Comparison of ENCODE assay signal across 8 cellular contexts in the genomic region with DNA sequence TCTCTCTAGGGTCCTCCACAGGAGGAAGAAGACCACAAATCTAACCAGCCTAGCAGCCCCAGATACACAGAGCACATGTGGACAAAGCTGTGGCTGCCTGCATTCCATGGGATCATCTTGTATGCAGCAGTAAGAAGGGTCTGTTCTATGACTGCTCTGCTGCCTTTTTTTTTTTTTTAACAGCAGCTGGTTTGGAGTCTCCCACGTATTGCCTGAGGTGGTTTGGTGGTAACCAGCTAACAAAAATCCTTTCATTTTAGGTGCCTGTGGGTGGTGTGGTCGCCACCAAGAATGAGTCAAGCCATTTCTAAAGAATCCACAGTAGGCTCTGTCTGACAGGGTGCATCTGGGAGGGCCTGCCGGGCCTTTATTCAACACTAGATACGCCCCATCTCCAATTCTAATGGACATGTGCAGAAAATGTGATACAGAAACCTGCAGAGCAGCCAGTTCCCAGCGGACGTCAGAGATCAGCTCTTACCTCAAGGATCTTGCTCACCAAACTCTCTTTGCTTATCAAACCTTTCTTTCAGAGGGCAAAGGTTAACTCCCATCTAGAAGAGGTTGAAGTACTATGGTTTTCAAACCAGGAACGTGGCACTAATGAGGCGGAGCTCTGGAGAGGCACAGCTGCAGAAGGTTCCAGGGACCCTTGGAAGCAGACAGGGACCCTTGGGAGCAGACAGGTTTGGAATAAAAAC. TPM values are rescaled to one million over a fixed set of nuclear protein-coding genes. Genes with fewer than 3 reads are reported as not detected.
DNase-seq lines count a peak whose midpoint lies in the region; ATAC-seq and TF ChIP-seq lines count a peak whose summit lies in the region.

No MANE protein-coding gene starts in this region.

- no peak overlapping the region for H3K4me3 ChIP-seq in AG10803 (ENCODE audit: low read length)
- H3K4me3 ChIP-seq in sigmoid colon: no peak overlapping the region

- TF ChIP-seq POLR2A in sigmoid colon (IDR thresholded peaks at IDR 0.05): no peak

- H3K27ac ChIP-seq in sigmoid colon: no peak overlapping the region

- no peaks in the 10 kb centered on the region for H3K27me3 ChIP-seq in sigmoid colon

- peaks cover 37% of the 10 kb centered on the region for H3K27me3 Mint-ChIP-seq in activated naive CD4-positive, alpha-beta T cell treated with anti-CD3 and anti-CD28 coated beads, Interleukin-2, amount 10 ng/mL, durations not matched to agents 7 days and 5 days

- TF ChIP-seq CTCF in AG10803 (conservative IDR thresholded peaks at IDR 0.05; ENCODE audit: low read length): no peak
- no peak for TF ChIP-seq CTCF in sigmoid colon (IDR thresholded peaks at IDR 0.05)

- CTCF ChIA-PET in activated naive CD4-positive, alpha-beta T cell treated with anti-CD3 and anti-CD28 coated beads, Interleukin-2, amount 10 ng/mL, durations not matched to agents 7 days and 5 days (lab: Charles Lee): interaction anchor here (0.6 kb wide), 1 partner anchor 193 kb away, joined by 3 read pairs; no protein-coding TSS in a partner anchor

- no peaks in the 10 kb centered on the region for H3K4me1 ChIP-seq in sigmoid colon

- H3K9me3 Mint-ChIP-seq in activated naive CD4-positive, alpha-beta T cell treated with anti-CD3 and anti-CD28 coated beads, Interleukin-2, amount 10 ng/mL, durations not matched to agents 7 days and 5 days: no peaks in the 10 kb centered on the region

- no peak overlapping the region for H3K4me3 Mint-ChIP-seq in activated naive CD4-positive, alpha-beta T cell treated with anti-CD3 and anti-CD28 coated beads, Interleukin-2, amount 10 ng/mL, durations not matched to agents 7 days and 5 days

- 65 to 72% methylated on average over 8 of the region's 8 CpGs for WGBS in sigmoid colon, 2 donors

- no peak for ATAC-seq in HG03460 (IDR thresholded peaks at IDR 0.05; ENCODE audit: unreplicated experiment)

- no peaks in the 10 kb centered on the region for H3K36me3 ChIP-seq in sigmoid colon

- no peak overlapping the region for H3K27ac Mint-ChIP-seq in activated naive CD4-positive, alpha-beta T cell treated with anti-CD3 and anti-CD28 coated beads, Interleukin-2, amount 10 ng/mL, durations not matched to agents 7 days and 5 days

- H3K36me3 Mint-ChIP-seq in activated naive CD4-positive, alpha-beta T cell treated with anti-CD3 and anti-CD28 coated beads, Interleukin-2, amount 10 ng/mL, durations not matched to agents 7 days and 5 days: no peaks in the 10 kb centered on the region

- intact Hi-C loops in sigmoid colon (cut with DNase I): no loop called here

- H3K4me1 Mint-ChIP-seq in activated naive CD4-positive, alpha-beta T cell treated with anti-CD3 and anti-CD28 coated beads, Interleukin-2, amount 10 ng/mL, durations not matched to agents 7 days and 5 days: peaks cover 5% of the 10 kb centered on the region

- TF ChIP-seq EP300 in sigmoid colon (IDR thresholded peaks at IDR 0.05): no peak

- no peaks in the 10 kb centered on the region for H3K9me3 ChIP-seq in sigmoid colon

- peak; percentile 93 for DNase-seq in AG10803 (ENCODE audit: low read depth)
- DNase-seq in LHCN-M2 (ENCODE audit: low read depth): peak; percentile 64
- DNase-seq in activated naive CD4-positive, alpha-beta T cell treated with anti-CD3 and anti-CD28 coated beads, Interleukin-2, amount 10 ng/mL, durations not matched to agents 7 days and 5 days: peak; percentile 60
- peak; percentile 84 for DNase-seq in non-pigmented ciliary epithelial cell (ENCODE audit: low read depth)
- DNase-seq in T-helper 9 cell: no peak
- DNase-seq in sigmoid colon: no peak
- DNase-seq in NCI-H2227 treated with DMSO at 0.1 percent for 48 hours (lab: John Stamatoyannopoulos, UW): no peak

RNA-seq across cellular contexts. Expression of a gene that starts 32.0 kb away (rescaled TPM):
- total RNA-seq in LHCN-M2 (2014; rRNA removed): 0.11 TPM in 1 of 2 replicates, not detected in the other
- polyA plus RNA-seq in LHCN-M2 (2012): not detected
- total RNA-seq in sigmoid colon: under 1 TPM in 2 of 4 donors, not detected in 2; 0.33 to 0.36 TPM
- under 1 TPM in 1 of 3 donors, not detected in 2; 0.69 TPM for polyA plus RNA-seq in sigmoid colon

RNA-seq across cellular contexts. Expression of a gene that starts 33.8 kb away (rescaled TPM):
- total RNA-seq in LHCN-M2 (2014; rRNA removed) (462 and 481 TPM in 2 replicates), sigmoid colon (100 to 1,000 TPM; 449 to 808 (median 513) TPM)
- polyA plus RNA-seq in LHCN-M2 (2012): 1,060 TPM
- 100 to 1,000 TPM; 535 to 680 (median 633) TPM for polyA plus RNA-seq in sigmoid colon

Comparison
In these comparisons a context has a peak if more than half of its experiments do, and no peak if none do; other contexts are left out.
1. DNase-seq: peak in AG10803 (single experiment), LHCN-M2 (single experiment), activated naive CD4-positive, alpha-beta T cell treated with anti-CD3 and anti-CD28 coated beads, Interleukin-2, amount 10 ng/mL, durations not matched to agents 7 days and 5 days (single experiment) and non-pigmented ciliary epithelial cell (single experiment); none in T-helper 9 cell (single experiment), sigmoid colon (single experiment) and NCI-H2227 treated with DMSO at 0.1 percent for 48 hours (single experiment).